26 cellular contexts compared by ENCODE assay signal in the genomic region with DNA sequence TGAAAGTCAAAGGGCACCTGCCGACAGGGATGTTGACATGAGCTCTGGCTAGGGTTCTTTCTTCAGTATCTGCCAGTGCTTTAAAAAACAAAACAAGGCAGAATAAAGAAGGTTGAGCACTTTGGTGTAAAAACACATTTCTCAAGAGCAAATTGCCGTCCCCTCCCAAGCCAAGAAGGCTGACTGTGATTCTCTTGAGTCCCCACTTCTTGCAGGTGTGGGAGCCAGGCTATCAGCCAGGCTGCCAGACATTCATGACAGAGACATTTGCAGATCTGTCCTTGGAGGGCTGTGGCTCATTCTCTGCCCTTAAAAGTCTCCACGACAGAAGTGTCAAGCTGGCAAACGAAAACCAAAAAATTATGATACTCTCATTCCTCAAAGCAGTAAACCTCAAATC.
"Had no signal": no experiment of that assay in that cellular context is flagged by ENCODE, and none has a peak within 500 bp of the region (broad histone marks: within the 10 kb centered on the region; RNA-seq: fewer than 3 reads in every experiment).

No MANE protein-coding gene starts in this region.

- H3K36me3 ChIP-seq: colonic mucosa, esophagus muscularis mucosa, gastrocnemius medialis, gastroesophageal sphincter, heart left ventricle, heart right ventricle had no signal

- ATAC-seq: effector memory CD8-positive, alpha-beta T cell; esophagus mucosa; foreskin keratinocyte; gastrocnemius medialis; gastroesophageal sphincter; heart left ventricle; heart right ventricle had no signal

- H3K27ac ChIP-seq: colonic mucosa, coronary artery, dorsolateral prefrontal cortex, epithelial cell of prostate, esophagus muscularis mucosa, foreskin keratinocyte, gastrocnemius medialis, gastroesophageal sphincter, heart left ventricle, heart right ventricle had no signal

- H3K4me3 ChIP-seq: colonic mucosa, coronary artery, dorsolateral prefrontal cortex, esophagus muscularis mucosa, gastrocnemius medialis, gastroesophageal sphincter, heart left ventricle, heart right ventricle had no signal

- H3K27me3 ChIP-seq: colonic mucosa, dorsolateral prefrontal cortex, foreskin keratinocyte, gastrocnemius medialis, gastroesophageal sphincter, heart left ventricle had no signal

- H3K9me3 ChIP-seq: colonic mucosa, esophagus muscularis mucosa, gastrocnemius medialis, gastroesophageal sphincter, heart left ventricle, heart right ventricle had no signal

- FAIRE-seq: colon, endometrium, endothelial cell of umbilical vein, frontal cortex had no signal

- DNase-seq: colonic mucosa; cortex of kidney; dermis blood vessel endothelial cell; dorsolateral prefrontal cortex; effector CD4-positive, alpha-beta T cell; effector CD8-positive, alpha-beta T cell; effector memory CD4-positive, alpha-beta T cell; effector memory CD8-positive, alpha-beta T cell; erythroblast; foreskin fibroblast; foreskin keratinocyte; foreskin melanocyte; gastrocnemius medialis; glutamatergic neuron; head of caudate nucleus; heart left ventricle; heart right ventricle had no signal

- H3K4me1 ChIP-seq: foreskin keratinocyte, gastrocnemius medialis, gastroesophageal sphincter had no signal
